1 cellular context compared by ENCODE assay signal in genomic region chr16:66547101-66547989, GRCh38.
A peak's percentile ranks its signal among the peaks of the same experiment; 100 is the strongest.
TF ChIP-seq lines count a peak whose summit lies in the region.

No MANE protein-coding gene starts in this region.

TF ChIP-seq in GM12878, 131 proteins besides CTCF, POLR2A, EP300 and RAD21:
- TF ChIP-seq MEF2B (IDR thresholded peaks at IDR 0.05; ENCODE audit: partially characterized antibody, poor library complexity, severe bottlenecking): peak; percentile 73
- no peak for TF ChIP-seq NR2F1 (conservative IDR thresholded peaks at IDR 0.05)
- TF ChIP-seq GATAD2B (conservative IDR thresholded peaks at IDR 0.05; ENCODE audit: low read depth): 0 out of 2 replicates have a peak, but pooled peaks have one; percentile 25
- no peak for TF ChIP-seq RUNX3 (IDR thresholded peaks at IDR 0.05; ENCODE audit: low read length)
